1 cellular context compared by ENCODE assay signal in genomic region chr14:99183311-99183710, GRCh38.
TF ChIP-seq lines count a peak whose summit lies in the region.

No MANE protein-coding gene starts in this region.

TF ChIP-seq in H1, 55 proteins besides CTCF, POLR2A, EP300 and RAD21:
- no peak for TF ChIP-seq SP4 (IDR thresholded peaks at IDR 0.05; ENCODE audit: low read length)
- no peak for TF ChIP-seq CREB1 (IDR thresholded peaks at IDR 0.05)
- no peak for TF ChIP-seq BCL11A (IDR thresholded peaks at IDR 0.05; ENCODE audit: low read depth in 2 of 2, low read length in 2 of 2)
- TF ChIP-seq HDAC2 (IDR thresholded peaks at IDR 0.05; ENCODE audit: borderline replicate concordance in 1 of 2, low read depth in 2 of 2, low read length in 2 of 2), result no peak
- no peak for TF ChIP-seq KDM4A (IDR thresholded peaks at IDR 0.05; ENCODE audit: low read depth, low read length, severe bottlenecking)
- TF ChIP-seq PHF8 (conservative IDR thresholded peaks at IDR 0.05; ENCODE audit: low read depth, low read length), result no peak
- no peak for TF ChIP-seq CEBPB (IDR thresholded peaks at IDR 0.05; ENCODE audit: low read depth, low read length)
- no peak for TF ChIP-seq TBP (IDR thresholded peaks at IDR 0.05; ENCODE audit: low read depth, low read length)
- TF ChIP-seq ASH2L (IDR thresholded peaks at IDR 0.05; ENCODE audit: low read length), result no peak
- no peak for TF ChIP-seq POLR2AphosphoS5 (IDR thresholded peaks at IDR 0.05; ENCODE audit: low read depth, low read length)
- TF ChIP-seq RXRA (IDR thresholded peaks at IDR 0.05; ENCODE audit: insufficient read depth, low read depth, low read length), result no peak
- no peak for TF ChIP-seq BACH1 (IDR thresholded peaks at IDR 0.05; ENCODE audit: low read length)
- TF ChIP-seq SIN3A (conservative IDR thresholded peaks at IDR 0.05 in 1 of 2, IDR thresholded peaks at IDR 0.05 in 1 of 2; ENCODE audit: low read depth in 1 of 2, low read length in 2 of 2), result no peak
- no peak for TF ChIP-seq FOSL1 (IDR thresholded peaks at IDR 0.05; ENCODE audit: insufficient read depth, low read depth, low read length)
- no peak for TF ChIP-seq TEAD4 (IDR thresholded peaks at IDR 0.05; ENCODE audit: low read depth, low read length)
